Comparison of ENCODE assay signal across 21 cellular contexts in the genomic region with DNA sequence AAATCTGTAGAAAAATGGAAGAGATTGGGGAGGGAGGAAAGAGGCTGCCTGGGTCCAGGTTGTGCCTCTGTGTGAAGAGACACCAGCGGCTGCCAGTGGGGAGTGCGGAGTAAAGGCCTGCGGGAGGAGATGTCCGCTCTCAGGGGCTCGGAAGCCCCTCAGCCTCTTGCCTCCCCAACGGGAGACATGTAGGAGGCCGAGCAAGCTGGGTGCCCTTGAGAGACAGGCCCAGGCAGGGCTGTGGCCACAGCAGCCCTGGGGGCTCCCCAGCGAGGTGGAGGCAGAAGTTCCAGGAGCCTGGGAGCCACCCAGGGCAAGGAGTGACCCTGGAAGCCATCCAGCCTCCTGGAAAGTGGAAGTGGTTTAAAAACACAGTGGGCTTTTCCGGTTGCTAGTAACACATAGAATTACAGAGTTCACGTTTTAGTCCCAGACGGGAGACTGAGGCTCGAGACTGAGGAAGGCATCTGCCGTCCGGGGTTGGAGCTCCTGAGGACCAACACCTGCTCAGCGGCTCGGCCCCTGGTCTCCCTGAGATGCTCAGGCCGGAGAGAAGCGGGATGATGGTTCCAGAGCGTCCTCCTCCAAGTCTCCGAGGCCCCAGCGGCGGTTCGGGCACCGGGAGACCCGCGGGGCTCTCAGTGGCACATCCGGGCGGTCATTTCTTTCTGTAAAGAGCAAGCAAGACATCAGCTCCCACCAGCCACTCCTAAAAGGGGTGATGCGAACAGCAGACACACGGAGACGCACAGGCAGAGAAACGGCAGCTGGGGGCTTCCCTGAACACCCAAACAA. TPM values are rescaled to one million over a fixed set of nuclear protein-coding genes. Genes with fewer than 3 reads are reported as not detected.
DNase-seq lines count a peak whose midpoint lies in the region; ATAC-seq and FAIRE-seq lines count a peak whose summit lies in the region.
"Had no signal": no experiment of that assay in that cellular context is flagged by ENCODE, and none has a peak within 500 bp of the region (broad histone marks: within the 10 kb centered on the region; RNA-seq: fewer than 3 reads in every experiment).

No MANE protein-coding gene starts in this region.

- ATAC-seq in activated CD8-positive, alpha-beta T cell treated with anti-CD3 and anti-CD28 coated beads, Interleukin-2, amount 10 ng/mL, durations not matched to agents 7 days and 5 days = no peak
- ATAC-seq in GM18502 (IDR thresholded peaks at IDR 0.05; ENCODE audit: poor library complexity, unreplicated experiment) = no peak
- ATAC-seq in HG03521 (IDR thresholded peaks at IDR 0.05; ENCODE audit: unreplicated experiment) = no peak
- ATAC-seq: left ventricle myocardium superior had no signal

- no peak for FAIRE-seq in HTR-8/SVneo (lab: Jason Lieb, UNC)
- FAIRE-seq: small intestine had no signal

- peaks cover 0 to 7% (median 0%) of the 10 kb centered on the region in 11 experiments; a peak in 1 of 22 replicates for H3K9me3 ChIP-seq in BLaER1 treated with 17β-estradiol and CSF1 and Interleukin-3, amounts not matched to agents 10 nM and 100 nM (replicated peaks in 1 of 11)
- H3K9me3 ChIP-seq in CD8-positive, alpha-beta memory T cell (ENCODE audit: low read length) = no peaks in the 10 kb centered on the region
- H3K9me3 ChIP-seq in mesenchymal stem cell (ENCODE audit: control insufficient read depth, low read length) = no peaks in the 10 kb centered on the region
- H3K9me3 ChIP-seq in SJCRH30 (replicated peaks) = no peaks in the 10 kb centered on the region
- H3K9me3 ChIP-seq: tibial artery had no signal

- peaks cover 34 to 90% (median 74%) of the 10 kb centered on the region in 11 experiments for H3K36me3 ChIP-seq in BLaER1 treated with 17β-estradiol and CSF1 and Interleukin-3, amounts not matched to agents 10 nM and 100 nM
- H3K36me3 ChIP-seq in CD8-positive, alpha-beta memory T cell (ENCODE audit: insufficient read depth, low read length) = peaks cover 49% of the 10 kb centered on the region
- H3K36me3 ChIP-seq in mesenchymal stem cell (ENCODE audit: control insufficient read depth in 1 of 2, insufficient read depth in 2 of 2, low read depth in 1 of 2, low read length in 2 of 2) = peaks cover 61 to 64% of the 10 kb centered on the region in 2 experiments
- no peaks in the 10 kb centered on the region for H3K36me3 ChIP-seq in SJCRH30

- peak overlapping the region; percentile 80 to 100 (median 93); a peak in 20 of 22 replicates for H3K4me2 ChIP-seq in BLaER1 treated with 17β-estradiol and CSF1 and Interleukin-3, amounts not matched to agents 10 nM and 100 nM
- H3K4me2 ChIP-seq in mesenchymal stem cell (ENCODE audit: low read length, poor library complexity, severe bottlenecking) = no peak overlapping the region

- peak overlapping the region; percentile 38 to 78 (median 74); a peak in 21 of 22 replicates for H3K9ac ChIP-seq in BLaER1 treated with 17β-estradiol and CSF1 and Interleukin-3, amounts not matched to agents 10 nM and 100 nM
- H3K9ac ChIP-seq in mesenchymal stem cell (ENCODE audit: low read length) = no peak overlapping the region
- H3K9ac ChIP-seq: GM23248 had no signal

- H3K4me1 Mint-ChIP-seq in CD8-positive, alpha-beta memory T cell = peaks cover 18 to 23% (median 21%) of the 10 kb centered on the region in 3 donors
- peaks cover 27% of the 10 kb centered on the region for H3K4me1 Mint-ChIP-seq in activated CD8-positive, alpha-beta T cell treated with anti-CD3 and anti-CD28 coated beads, Interleukin-2, amount 10 ng/mL, durations not matched to agents 7 days and 5 days (ENCODE audit: low read depth)

- H3K4ac ChIP-seq in mesenchymal stem cell (ENCODE audit: low read depth in 1 of 2, low read length in 2 of 2) = peak overlapping the region in 1 of 2 experiments; percentile 60

- POLR2A ChIA-PET in CD8-positive, alpha-beta memory T cell (lab: Charles Lee) = no interaction called here
- POLR2A ChIA-PET in activated CD8-positive, alpha-beta T cell treated with anti-CD3 and anti-CD28 coated beads, Interleukin-2, amount 10 ng/mL, durations not matched to agents 7 days and 5 days (lab: Charles Lee) = interaction anchor here (0.5 kb wide), 1 partner anchor 49 kb away, joined by 4 read pairs; no protein-coding TSS in a partner anchor

- H3K27ac ChIP-seq in BLaER1 treated with 17β-estradiol and CSF1 and Interleukin-3, amounts not matched to agents 10 nM and 100 nM = peak overlapping the region; percentile 74 to 94 (median 88)
- no peak overlapping the region for H3K27ac ChIP-seq in CD8-positive, alpha-beta memory T cell (ENCODE audit: low read depth, low read length)
- no peak overlapping the region for H3K27ac ChIP-seq in mesenchymal stem cell (ENCODE audit: low read length, poor library complexity, severe bottlenecking)
- H3K27ac ChIP-seq in SJCRH30 = no peak overlapping the region
- H3K27ac ChIP-seq: GM23248, tibial artery had no signal

- no peaks in the 10 kb centered on the region for H3K27me3 Mint-ChIP-seq in CD8-positive, alpha-beta memory T cell
- H3K27me3 Mint-ChIP-seq in activated CD8-positive, alpha-beta T cell treated with anti-CD3 and anti-CD28 coated beads, Interleukin-2, amount 10 ng/mL, durations not matched to agents 7 days and 5 days (ENCODE audit: low read depth) = no peaks in the 10 kb centered on the region
- H3K27me3 Mint-ChIP-seq: progenitor cell of endocrine pancreas had no signal

- H3K14ac ChIP-seq in mesenchymal stem cell (ENCODE audit: low read length in 2 of 2) = no peak overlapping the region

- peaks cover 28% of the 10 kb centered on the region for H3K79me1 ChIP-seq in mesenchymal stem cell (replicated peaks; ENCODE audit: low read length, poor library complexity, severe bottlenecking)

- peak overlapping the region; percentile 47 to 89 (median 72) for H3K27ac Mint-ChIP-seq in CD8-positive, alpha-beta memory T cell
- peak overlapping the region; percentile 55 for H3K27ac Mint-ChIP-seq in activated CD8-positive, alpha-beta T cell treated with anti-CD3 and anti-CD28 coated beads, Interleukin-2, amount 10 ng/mL, durations not matched to agents 7 days and 5 days
- H3K27ac Mint-ChIP-seq: progenitor cell of endocrine pancreas had no signal

- H2AFZ ChIP-seq in mesenchymal stem cell (ENCODE audit: low read depth, low read length) = no peak overlapping the region
- H2AFZ ChIP-seq: GM23248 had no signal

- no peak overlapping the region for H2BK120ac ChIP-seq in mesenchymal stem cell (ENCODE audit: low read depth, low read length)

- no peak overlapping the region for H4K91ac ChIP-seq in mesenchymal stem cell (ENCODE audit: low read length)

- no peaks in the 10 kb centered on the region for H3K27me3 ChIP-seq in BLaER1 treated with 17β-estradiol and CSF1 and Interleukin-3, amounts not matched to agents 10 nM and 100 nM
- H3K27me3 ChIP-seq in CD8-positive, alpha-beta memory T cell (ENCODE audit: insufficient read depth, low read length, poor library complexity, severe bottlenecking) = no peaks in the 10 kb centered on the region
- H3K27me3 ChIP-seq in mesenchymal stem cell (ENCODE audit: control insufficient read depth in 1 of 2, insufficient read depth in 1 of 2, low read length in 2 of 2) (no peaks in the 10 kb centered on the region), SJCRH30 (no peaks in the 10 kb centered on the region)
- H3K27me3 ChIP-seq: tibial artery had no signal

- CTCF ChIA-PET in CD8-positive, alpha-beta memory T cell (lab: Charles Lee) = interaction anchor here (0.7 to 6.8 kb wide), 2 partner anchors 20 to 145 kb away, joined by 3 to 40 read pairs; a partner anchor contains a TSS
- CTCF ChIA-PET in activated CD8-positive, alpha-beta T cell treated with anti-CD3 and anti-CD28 coated beads, Interleukin-2, amount 10 ng/mL, durations not matched to agents 7 days and 5 days (lab: Charles Lee) = no interaction called here

- 96% methylated on average over 32 of the region's 32 CpGs for WGBS in mesenchymal stem cell

- H2BK5ac ChIP-seq in mesenchymal stem cell (ENCODE audit: low read depth, low read length, poor library complexity, severe bottlenecking) = no peak overlapping the region

- peak overlapping the region in 1 of 2 experiments; percentile 37 for H3K23ac ChIP-seq in mesenchymal stem cell (ENCODE audit: low read length in 2 of 2)

- H4K8ac ChIP-seq in mesenchymal stem cell (ENCODE audit: low read length) = peak overlapping the region; percentile 4

- H4K20me1 ChIP-seq in BLaER1 treated with 17β-estradiol and CSF1 and Interleukin-3, amounts not matched to agents 10 nM and 100 nM = peaks cover 2 to 71% (median 7%) of the 10 kb centered on the region in 11 experiments; a peak in 13 of 22 replicates

- H3K4me3 Mint-ChIP-seq in CD8-positive, alpha-beta memory T cell = peak overlapping the region in 1 of 7 donors; percentile 43
- H3K4me3 Mint-ChIP-seq in activated CD8-positive, alpha-beta T cell treated with anti-CD3 and anti-CD28 coated beads, Interleukin-2, amount 10 ng/mL, durations not matched to agents 7 days and 5 days = no peak overlapping the region

- no peak overlapping the region for H3K18ac ChIP-seq in mesenchymal stem cell (ENCODE audit: low read depth in 1 of 2, low read length in 2 of 2)

- no peak overlapping the region for H2AK5ac ChIP-seq in mesenchymal stem cell (ENCODE audit: low read length, severe bottlenecking)

- peaks cover 5 to 69% (median 14%) of the 10 kb centered on the region in 3 donors for H3K36me3 Mint-ChIP-seq in CD8-positive, alpha-beta memory T cell
- H3K36me3 Mint-ChIP-seq in activated CD8-positive, alpha-beta T cell treated with anti-CD3 and anti-CD28 coated beads, Interleukin-2, amount 10 ng/mL, durations not matched to agents 7 days and 5 days (ENCODE audit: low read depth) = peaks cover 69% of the 10 kb centered on the region

- H3K4me1 ChIP-seq in BLaER1 treated with 17β-estradiol and CSF1 and Interleukin-3, amounts not matched to agents 10 nM and 100 nM = peaks cover 70 to 98% (median 85%) of the 10 kb centered on the region in 10 experiments
- H3K4me1 ChIP-seq in CD8-positive, alpha-beta memory T cell (ENCODE audit: insufficient read depth, low read length) = peaks cover 25% of the 10 kb centered on the region
- peaks cover 4% of the 10 kb centered on the region for H3K4me1 ChIP-seq in mesenchymal stem cell (ENCODE audit: control insufficient read depth, insufficient read depth, low read depth, low read length)
- H3K4me1 ChIP-seq in SJCRH30 = no peaks in the 10 kb centered on the region

- no peak overlapping the region for H2BK12ac ChIP-seq in mesenchymal stem cell (ENCODE audit: low read length in 2 of 2)

- DNase-seq in CD8-positive, alpha-beta memory T cell = no peak
- no peak for DNase-seq in activated CD8-positive, alpha-beta T cell treated with anti-CD3 and anti-CD28 coated beads, Interleukin-2, amount 10 ng/mL, durations not matched to agents 7 days and 5 days
- DNase-seq in mesenchymal stem cell (no peak), SJCRH30 (no peak), HTR-8/SVneo (ENCODE audit: insufficient read length, low spot score) (no peak)
- DNase-seq: activated gamma-delta T cell treated with Interleukin-2 at 50 U/mL for 16 hours; erythroblast; GM23248; left ventricle myocardium superior; MV-4-11; NCI-H2029; NCI-H510A treated with DMSO at 0.1 percent for 48 hours; OCI-M1; small intestine; stimulated activated CD4-positive, alpha-beta T cell treated with anti-CD3 and anti-CD28 coated beads, Interleukin-4, amount 100 ng/mL, for 4 hours; stimulated activated CD8-positive, alpha-beta memory T cell treated with anti-CD3 and anti-CD28 coated beads, Interleukin-4, amount 100 ng/mL, for 48 hours; tibial artery had no signal

- H2BK15ac ChIP-seq in mesenchymal stem cell (ENCODE audit: low read depth, poor library complexity, severe bottlenecking) = no peak overlapping the region

- H3K9me3 Mint-ChIP-seq in CD8-positive, alpha-beta memory T cell = no peaks in the 10 kb centered on the region
- no peaks in the 10 kb centered on the region for H3K9me3 Mint-ChIP-seq in activated CD8-positive, alpha-beta T cell treated with anti-CD3 and anti-CD28 coated beads, Interleukin-2, amount 10 ng/mL, durations not matched to agents 7 days and 5 days (ENCODE audit: insufficient read depth)

- peak overlapping the region in 4 of 10 experiments; percentile 2 to 32 (median 16); a peak in 4 of 20 replicates for H3K4me3 ChIP-seq in BLaER1 treated with 17β-estradiol and CSF1 and Interleukin-3, amounts not matched to agents 10 nM and 100 nM
- H3K4me3 ChIP-seq in CD8-positive, alpha-beta memory T cell (ENCODE audit: low read length) = no peak overlapping the region
- H3K4me3 ChIP-seq in mesenchymal stem cell (ENCODE audit: insufficient read depth in 1 of 2, low read depth in 1 of 2, low read length in 2 of 2) (no peak overlapping the region), SJCRH30 (no peak overlapping the region)
- H3K4me3 ChIP-seq: GM23248, tibial artery had no signal

RNA-seq across cellular contexts. Expression of a gene that starts 21.9 kb away (rescaled TPM):
- 100 to 1,000 TPM; 137 to 147 TPM for total RNA-seq in CD8-positive, alpha-beta memory T cell
- 50.8 TPM for polyA plus RNA-seq in CD8-positive, alpha-beta memory T cell
- 100 to 1,000 TPM; 332 to 348 TPM for total RNA-seq in activated CD8-positive, alpha-beta T cell treated with anti-CD3 and anti-CD28 coated beads, Interleukin-2, amount 10 ng/mL, durations not matched to agents 7 days and 5 days
- 126 TPM for polyA plus RNA-seq in mesenchymal stem cell (2013, experiment 1 of 2)
- polyA plus RNA-seq in mesenchymal stem cell (2013, experiment 2 of 2) = 128 TPM
- total RNA-seq in SJCRH30 (2014; rRNA removed; shearing (Covaris generic)) = 33.2 and 34.5 TPM in 2 replicates

RNA-seq across cellular contexts. Expression of a gene that starts 23.2 kb away (rescaled TPM):
- 100 to 1,000 TPM; 171 to 188 TPM for total RNA-seq in CD8-positive, alpha-beta memory T cell
- polyA plus RNA-seq in CD8-positive, alpha-beta memory T cell = 106 TPM
- 100 to 1,000 TPM; 235 to 240 TPM for total RNA-seq in activated CD8-positive, alpha-beta T cell treated with anti-CD3 and anti-CD28 coated beads, Interleukin-2, amount 10 ng/mL, durations not matched to agents 7 days and 5 days
- 48.9 TPM for polyA plus RNA-seq in mesenchymal stem cell (2013, experiment 1 of 2)
- polyA plus RNA-seq in mesenchymal stem cell (2013, experiment 2 of 2) = 47.9 TPM
- total RNA-seq in SJCRH30 (2014; rRNA removed; shearing (Covaris generic)) = 6.9 and 9.2 TPM in 2 replicates

RNA-seq across cellular contexts. Expression of a gene that starts 23.8 kb away (rescaled TPM):
- 1 to 10 TPM; 8.9 to 9.7 TPM for total RNA-seq in CD8-positive, alpha-beta memory T cell
- 0.58 TPM for polyA plus RNA-seq in CD8-positive, alpha-beta memory T cell
- total RNA-seq in activated CD8-positive, alpha-beta T cell treated with anti-CD3 and anti-CD28 coated beads, Interleukin-2, amount 10 ng/mL, durations not matched to agents 7 days and 5 days = 1 to 10 TPM; 8.7 to 9.5 TPM
- 2.2 TPM for polyA plus RNA-seq in mesenchymal stem cell (2013, experiment 1 of 2)
- polyA plus RNA-seq in mesenchymal stem cell (2013, experiment 2 of 2) = 2.1 TPM
- 0.38 TPM in 1 of 2 replicates, not detected in the other for total RNA-seq in SJCRH30 (2014; rRNA removed; shearing (Covaris generic))

RNA-seq across cellular contexts. Expression of a gene that starts 57.4 kb away (rescaled TPM):
- total RNA-seq in CD8-positive, alpha-beta memory T cell = 10 to 100 TPM; 18.6 to 22.5 TPM
- polyA plus RNA-seq in CD8-positive, alpha-beta memory T cell = 5.3 TPM
- 10 to 100 TPM; 48.2 to 53.4 TPM for total RNA-seq in activated CD8-positive, alpha-beta T cell treated with anti-CD3 and anti-CD28 coated beads, Interleukin-2, amount 10 ng/mL, durations not matched to agents 7 days and 5 days
- polyA plus RNA-seq in mesenchymal stem cell (2013, experiment 1 of 2) = 60.4 TPM
- polyA plus RNA-seq in mesenchymal stem cell (2013, experiment 2 of 2) = 58.7 TPM
- 13.9 and 16.2 TPM in 2 replicates for total RNA-seq in SJCRH30 (2014; rRNA removed; shearing (Covaris generic))

Comparison
In these comparisons a context has a peak if more than half of its experiments do, and no peak if none do; other contexts are left out.
1. H3K27ac ChIP-seq: peak in BLaER1 treated with 17β-estradiol and CSF1 and Interleukin-3, amounts not matched to agents 10 nM and 100 nM (11 of 11); none in CD8-positive, alpha-beta memory T cell (single experiment), mesenchymal stem cell (single experiment) and SJCRH30 (single experiment).
2. RNA of a gene that starts 23.2 kb away (total RNA-seq): 235 to 240 TPM in activated CD8-positive, alpha-beta T cell treated with anti-CD3 and anti-CD28 coated beads, Interleukin-2, amount 10 ng/mL, durations not matched to agents 7 days and 5 days and 171 to 188 TPM in CD8-positive, alpha-beta memory T cell; 6.9 to 9.2 TPM in SJCRH30; every median in the first group is over 10 times any median in the second.